Comparison of ENCODE assay signal across 9 cellular contexts in the genomic region with DNA sequence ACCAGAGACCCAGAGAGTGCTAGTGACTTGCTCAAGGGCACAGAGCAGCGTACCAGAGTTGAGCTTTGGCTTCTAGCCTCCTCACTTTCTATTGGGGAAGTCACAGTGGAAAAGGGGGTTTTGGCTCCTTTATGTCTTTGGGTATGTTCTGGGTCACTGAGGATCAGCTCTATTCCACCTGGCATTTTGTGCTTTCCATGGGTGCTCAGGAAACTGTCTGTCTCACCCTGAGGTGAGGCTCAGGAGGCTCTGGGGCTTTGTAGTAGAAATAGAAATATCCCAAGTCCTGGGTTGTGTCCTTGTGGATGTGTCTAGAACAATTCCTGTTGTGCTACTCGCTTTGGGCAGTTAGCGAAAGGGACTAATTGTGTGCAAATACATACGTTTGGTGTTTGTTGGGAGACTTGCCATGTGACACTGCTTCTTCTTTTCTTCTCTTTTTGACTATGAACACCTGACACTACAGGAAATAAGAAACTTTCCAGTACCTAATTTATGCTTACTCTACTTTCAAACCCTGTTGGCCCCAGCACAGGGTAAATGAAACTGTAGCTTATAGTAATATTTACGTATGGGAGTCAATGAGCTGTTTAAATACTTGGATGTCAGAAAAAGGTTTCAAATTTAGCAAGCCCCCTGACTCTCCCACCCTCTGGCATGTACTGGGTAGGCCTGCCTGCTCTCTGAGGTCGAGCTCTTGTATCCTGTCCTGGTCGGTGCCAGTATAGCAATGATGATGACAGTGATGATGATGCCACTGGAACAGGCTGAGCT. TPM values are rescaled to one million over a fixed set of nuclear protein-coding genes. Genes with fewer than 3 reads are reported as not detected.
DNase-seq lines count a peak whose midpoint lies in the region; ATAC-seq and TF ChIP-seq lines count a peak whose summit lies in the region.
"Had no signal": no experiment of that assay in that cellular context is flagged by ENCODE, and none has a peak within 500 bp of the region (broad histone marks: within the 10 kb centered on the region; RNA-seq: fewer than 3 reads in every experiment).

No MANE protein-coding gene starts in this region.

- H3K27me3 Mint-ChIP-seq in T-cell (no peaks in the 10 kb centered on the region), immature natural killer cell (ENCODE audit: low read depth in 3 of 3) (peaks cover 4 to 11% (median 5%) of the 10 kb centered on the region in 3 donors)

- H3K27ac ChIP-seq in smooth muscle cell (ENCODE audit: low read depth) (no peak overlapping the region), gastroesophageal sphincter (peak overlapping the region in 2 of 4 donors; percentile 3 to 20)

- DNase-seq in T-cell = no peak
- DNase-seq in smooth muscle cell (lab: John Stamatoyannopoulos, UW; ENCODE audit: unreplicated experiment) = no peak
- no peak for DNase-seq in immature natural killer cell
- no peak for DNase-seq in G401 (ENCODE audit: low spot score)
- no peak for DNase-seq in NCI-H82 (lab: John Stamatoyannopoulos, UW)

- H3K4me1 Mint-ChIP-seq in T-cell (peaks cover 0 to 42% (median 39%) of the 10 kb centered on the region in 3 donors), immature natural killer cell (peaks cover 37% of the 10 kb centered on the region in 2 donors)

- peaks cover 0 to 4% (median 0%) of the 10 kb centered on the region in 3 donors for H3K9me3 Mint-ChIP-seq in T-cell
- no peaks in the 10 kb centered on the region for H3K9me3 Mint-ChIP-seq in immature natural killer cell

- no peak overlapping the region for H3K4me2 ChIP-seq in smooth muscle cell

- 96% methylated on average over 7 of the region's 7 CpGs for WGBS in smooth muscle cell (ENCODE audit: low lambda C conversion rate)
- WGBS in gastroesophageal sphincter (ENCODE audit: low coverage in 1 of 2), 2 donors = 68 to 72% methylated on average over 4 to 7 of the region's 7 CpGs

- peaks cover 62% of the 10 kb centered on the region for H4K20me1 ChIP-seq in smooth muscle cell (ENCODE audit: low read depth)

- H3K36me3 Mint-ChIP-seq in T-cell (peaks cover 25% of the 10 kb centered on the region), immature natural killer cell (peaks cover 2 to 6% (median 4%) of the 10 kb centered on the region in 3 donors)

- CTCF ChIA-PET in T-cell (lab: Charles Lee) = interaction anchor here in 1 of 2 donors (0.6 to 1.4 kb wide), 6 partner anchors 10 to 75 kb away, joined by 3 to 8 read pairs (median 4); no protein-coding TSS in a partner anchor

- H3K36me3 ChIP-seq in smooth muscle cell (ENCODE audit: low read depth) (no peaks in the 10 kb centered on the region), gastroesophageal sphincter (no peaks in the 10 kb centered on the region)

- H3K4me1 ChIP-seq in smooth muscle cell (ENCODE audit: low read depth) (peaks cover 27% of the 10 kb centered on the region), gastroesophageal sphincter (peaks cover 6 to 89% (median 43%) of the 10 kb centered on the region in 3 donors)

- H3K27ac Mint-ChIP-seq in T-cell = no peak overlapping the region
- no peak overlapping the region for H3K27ac Mint-ChIP-seq in immature natural killer cell

- H3K27me3 ChIP-seq in smooth muscle cell (ENCODE audit: low read depth) (no peaks in the 10 kb centered on the region), gastroesophageal sphincter (no peaks in the 10 kb centered on the region)

- peak overlapping the region; percentile 12 for H3K9ac ChIP-seq in smooth muscle cell (ENCODE audit: low read depth)

- peak; percentile 56 for ATAC-seq in GM18858 (IDR thresholded peaks at IDR 0.05; ENCODE audit: unreplicated experiment)
- ATAC-seq in HG02678 (IDR thresholded peaks at IDR 0.05; ENCODE audit: unreplicated experiment) = peak; percentile 67
- ATAC-seq in T-cell (replicated peaks in 1 of 4) = peak; percentile 35 to 59 (median 46)
- ATAC-seq in gastroesophageal sphincter = no peak
- ATAC-seq: K562 had no signal

- TF ChIP-seq POLR2A in gastroesophageal sphincter (IDR thresholded peaks at IDR 0.05) = no peak

- no peak overlapping the region for H3K4me3 Mint-ChIP-seq in T-cell
- no peak overlapping the region for H3K4me3 Mint-ChIP-seq in immature natural killer cell

- POLR2A ChIA-PET in T-cell (lab: Charles Lee) = interaction anchor here (0.7 to 1.5 kb wide), 6 partner anchors 18 to 973 kb away, joined by 3 to 5 read pairs (median 3); no protein-coding TSS in a partner anchor

- peaks cover 28% of the 10 kb centered on the region for H3F3A ChIP-seq in smooth muscle cell (ENCODE audit: low read depth)

- no peak overlapping the region for H2AFZ ChIP-seq in smooth muscle cell (ENCODE audit: low read depth)

- peaks cover 82% of the 10 kb centered on the region for H3K79me2 ChIP-seq in smooth muscle cell (ENCODE audit: low read depth)

- H3K4me3 ChIP-seq in smooth muscle cell = no peak overlapping the region
- H3K4me3 ChIP-seq in gastroesophageal sphincter = no peak overlapping the region
- H3K4me3 ChIP-seq: K562 had no signal

- TF ChIP-seq CTCF in smooth muscle cell (IDR thresholded peaks at IDR 0.05; ENCODE audit: borderline replicate concordance, insufficient read depth, poor library complexity, severe bottlenecking) (no peak), gastroesophageal sphincter (IDR thresholded peaks at IDR 0.05) (no peak)

- in situ Hi-C loops in G401 (cut with HindIII; ENCODE audit: low sequenced_read_pairs) = no loop called here

- H3K9me3 ChIP-seq in smooth muscle cell (replicated peaks; ENCODE audit: low read depth) (no peaks in the 10 kb centered on the region), gastroesophageal sphincter (no peaks in the 10 kb centered on the region)

- no peak for TF ChIP-seq EP300 in gastroesophageal sphincter (IDR thresholded peaks at IDR 0.05)

RNA-seq across cellular contexts. Expression of a gene that starts 35.6 kb away (rescaled TPM):
- total RNA-seq in T-cell (100 to 1,000 TPM in 3 of 5 donors, 10 to 100 TPM in 2; 55.4 to 159 (median 110) TPM), smooth muscle cell (21.9 and 25.9 TPM in 2 replicates), gastroesophageal sphincter (10 to 100 TPM; 19.8 to 30.6 (median 25.9) TPM)
- polyA plus RNA-seq in smooth muscle cell (20.2 and 27.7 TPM in 2 replicates), immature natural killer cell (10 to 100 TPM in 2 of 3 donors, 1 to 10 TPM in 1; 8.9 to 11.9 (median 10.0) TPM)
- total RNA-seq in G401 (2014; rRNA removed; shearing (Covaris generic)) = 11.1 and 21.9 TPM in 2 replicates
